Comparison of ENCODE assay signal across 30 cellular contexts in genomic region chr6:84013931-84014330, GRCh38. TPM values are rescaled to one million over a fixed set of nuclear protein-coding genes. Genes with fewer than 3 reads are reported as not detected.
"Had no signal": no experiment of that assay in that cellular context is flagged by ENCODE, and none has a peak within 500 bp of the region (broad histone marks: within the 10 kb centered on the region; RNA-seq: fewer than 3 reads in every experiment).

No MANE protein-coding gene starts in this region.

- H3K27ac ChIP-seq: SJCRH30, SK-N-MC, WERI-Rb-1 had no signal

- ATAC-seq: activated CD8-positive, alpha-beta memory T cell treated with anti-CD3 and anti-CD28 coated beads, Interleukin-2, amount 10 ng/mL, durations not matched to agents 7 days and 5 days; activated naive CD8-positive, alpha-beta T cell treated with anti-CD3 and anti-CD28 coated beads, Interleukin-2, amount 50 U/mL, for 24 hours; Panc1 had no signal

- FAIRE-seq: bronchial epithelial cell had no signal

- H3K27me3 ChIP-seq: SJCRH30 had no signal

- H3K4me3 ChIP-seq: MG63, SJCRH30, SK-N-MC had no signal

- H3K9me3 ChIP-seq: MG63, SJCRH30 had no signal

- DNase-seq: activated CD4-positive, alpha-beta memory T cell treated with anti-CD3 and anti-CD28 coated beads, Interleukin-2, amount 10 ng/mL, durations not matched to agents 7 days and 5 days; activated CD4-positive, alpha-beta T cell treated with anti-CD3 and anti-CD28 coated beads for 1 hour; activated CD4-positive, alpha-beta T cell treated with anti-CD3 and anti-CD28 coated beads for 48 hours; activated CD4-positive, CD25-positive, alpha-beta regulatory T cell; activated CD8-positive, alpha-beta memory T cell treated with anti-CD3 and anti-CD28 coated beads for 24 hours; activated CD8-positive, alpha-beta memory T cell treated with anti-CD3 and anti-CD28 coated beads, Interleukin-2, amount 10 ng/mL, durations not matched to agents 7 days and 5 days; activated CD8-positive, alpha-beta memory T cell treated with anti-CD3 and anti-CD28 coated beads, Interleukin-2, amount 50 U/mL, for 48 hours; activated effector memory CD4-positive, alpha-beta T cell treated with Interleukin-2 at 50 U/mL for 16 hours; activated naive CD4-positive, alpha-beta T cell treated with anti-CD3 and anti-CD28 coated beads, Interleukin-2, amount 10 ng/mL, durations not matched to agents 7 days and 5 days; activated naive CD8-positive, alpha-beta T cell treated with anti-CD3 and anti-CD28 coated beads, Interleukin-2, amount 50 U/mL, for 24 hours; activated T-cell treated with anti-CD3 and anti-CD28 coated beads, Interleukin-2, amount 50 U/mL, for 48 hours; anterior cingulate cortex; caudate nucleus; cerebellar nuclear complex; Kasumi-1; MG63; NCI-H1048; NCI-H1105 treated with DMSO at 0.1 percent for 48 hours; NCI-H1436 treated with DMSO at 0.1 percent for 48 hours; NCI-H187 treated with DMSO at 0.1 percent for 48 hours; NCI-H510A; NCI-H526; SHP77; SJCRH30; T1000; WERI-Rb-1 had no signal

- H3K4me1 ChIP-seq: SJCRH30 had no signal

- H3K36me3 ChIP-seq: MG63, SJCRH30, WERI-Rb-1 had no signal

RNA-seq across cellular contexts. Expression of gene MRAP2, which starts 19.6 kb away (rescaled TPM):
- total RNA-seq: activated CD4-positive, alpha-beta memory T cell treated with anti-CD3 and anti-CD28 coated beads, Interleukin-2, amount 10 ng/mL, durations not matched to agents 7 days and 5 days; activated CD8-positive, alpha-beta memory T cell treated with anti-CD3 and anti-CD28 coated beads, Interleukin-2, amount 10 ng/mL, durations not matched to agents 7 days and 5 days; T-helper 2 cell treated with Interferon-gamma antibody and Interleukin-4, amounts not matched to agents 100 ng/mL and 5 ng/mL, for 36 hours had no signal
